8 cellular contexts compared by ENCODE assay signal in genomic region chr17:64148699-64149098, GRCh38. TPM values are rescaled to one million over a fixed set of nuclear protein-coding genes. Genes with fewer than 3 reads are reported as not detected.
A peak's percentile ranks its signal among the peaks of the same experiment; 100 is the strongest.
DNase-seq lines count a peak whose midpoint lies in the region; ATAC-seq and TF ChIP-seq lines count a peak whose summit lies in the region.

No MANE protein-coding gene starts in this region.

- H4K20me1 ChIP-seq in OCI-LY3 (ENCODE audit: insufficient read depth, low read length), result no peaks in the 10 kb centered on the region

- H3K4me1 ChIP-seq in OCI-LY3 (ENCODE audit: low read length) (peaks cover 21% of the 10 kb centered on the region), esophagus squamous epithelium (peaks cover 6 to 36% (median 9%) of the 10 kb centered on the region in 3 donors), tibial artery (peaks cover 0 to 31% (median 25%) of the 10 kb centered on the region in 4 donors)

- no peak for ATAC-seq in GM21515 (IDR thresholded peaks at IDR 0.05; ENCODE audit: unreplicated experiment)

- DNase-seq in activated T-cell treated with anti-CD3 and anti-CD28 coated beads, Interleukin-2, amount 50 U/mL, for 48 hours, result peak; percentile 36 to 38
- DNase-seq in activated T-cell treated with anti-CD3 and anti-CD28 coated beads for 4 hours (no peak), esophagus squamous epithelium (lab: John Stamatoyannopoulos, UW) (no peak), superior temporal gyrus (ENCODE audit: extremely low spot score) (peak; percentile 65), tibial artery (no peak), NCI-H187 (lab: John Stamatoyannopoulos, UW) (no peak)

- H2AFZ ChIP-seq in OCI-LY3 (ENCODE audit: low read depth, low read length), result no peak overlapping the region

- H3K9ac ChIP-seq in OCI-LY3 (ENCODE audit: low read length), result no peak overlapping the region

- intact Hi-C loops in esophagus squamous epithelium (cut with DNase I), result loop anchor here (5.0 kb wide), 1 partner anchor 134 kb away; no protein-coding TSS in a partner anchor
- intact Hi-C loops in tibial artery (cut with DNase I; ENCODE audit: low total_unique reads), result no loop called here

- no peak for TF ChIP-seq POLR2A in esophagus squamous epithelium (IDR thresholded peaks at IDR 0.05)

- WGBS in esophagus squamous epithelium, 2 donors, result 86 to 100% methylated on average over 2 to 4 of the region's 4 CpGs

- no peaks in the 10 kb centered on the region for H3K9me3 ChIP-seq in OCI-LY3 (ENCODE audit: insufficient read depth, low read length)
- H3K9me3 ChIP-seq in esophagus squamous epithelium, result no peaks in the 10 kb centered on the region
- no peaks in the 10 kb centered on the region for H3K9me3 ChIP-seq in tibial artery

- H3K27me3 ChIP-seq in OCI-LY3 (ENCODE audit: low read depth, low read length), result no peaks in the 10 kb centered on the region; the same call in 1 of the 2 replicates
- H3K27me3 ChIP-seq in esophagus squamous epithelium, result no peaks in the 10 kb centered on the region
- H3K27me3 ChIP-seq in tibial artery, result no peaks in the 10 kb centered on the region

- no peak overlapping the region for H3K4me2 ChIP-seq in OCI-LY3 (ENCODE audit: low read length)

- H3K27ac ChIP-seq in OCI-LY3 (ENCODE audit: low read length), result peak overlapping the region; percentile 79
- peak overlapping the region in 3 of 4 donors; percentile 15 to 99 (median 98) for H3K27ac ChIP-seq in esophagus squamous epithelium
- peak overlapping the region in 1 of 2 donors; percentile 8 for H3K27ac ChIP-seq in tibial artery

- TF ChIP-seq CTCF in OCI-LY3 (IDR thresholded peaks at IDR 0.05; ENCODE audit: low read depth, low read length) (no peak), esophagus squamous epithelium (IDR thresholded peaks at IDR 0.05) (peak in 3 of 6 experiments; percentile 17 to 43 (median 23)), tibial artery (IDR thresholded peaks at IDR 0.05) (peak in 1 of 2 experiments; percentile 18)

- H3K4me3 ChIP-seq in OCI-LY3 (ENCODE audit: low read length) (no peak overlapping the region), esophagus squamous epithelium (no peak overlapping the region), tibial artery (no peak overlapping the region)

- peaks cover 21% of the 10 kb centered on the region for H3K36me3 ChIP-seq in OCI-LY3 (replicated peaks; ENCODE audit: low read depth, low read length)
- H3K36me3 ChIP-seq in esophagus squamous epithelium, result peaks cover 0 to 58% (median 6%) of the 10 kb centered on the region in 3 donors
- peaks cover 0 to 39% (median 22%) of the 10 kb centered on the region in 3 donors for H3K36me3 ChIP-seq in tibial artery

- peaks cover 23% of the 10 kb centered on the region for H3K79me2 ChIP-seq in OCI-LY3 (ENCODE audit: low read length)

RNA-seq across cellular contexts. Expression of gene ERN1, which starts 18.8 kb away (rescaled TPM):
- 10 to 100 TPM in 3 of 4 donors, 1 to 10 TPM in 1; 9.2 to 19.1 (median 15.1) TPM for total RNA-seq in esophagus squamous epithelium

Comparison
In these comparisons a context has a peak if more than half of its experiments do, and no peak if none do; other contexts are left out.
1. DNase-seq: peak in activated T-cell treated with anti-CD3 and anti-CD28 coated beads, Interleukin-2, amount 50 U/mL, for 48 hours (2 of 2) and superior temporal gyrus (single experiment); none in activated T-cell treated with anti-CD3 and anti-CD28 coated beads for 4 hours (single experiment), esophagus squamous epithelium (single experiment), tibial artery (0 of 2) and NCI-H187 (0 of 2).